In the genomic region with DNA sequence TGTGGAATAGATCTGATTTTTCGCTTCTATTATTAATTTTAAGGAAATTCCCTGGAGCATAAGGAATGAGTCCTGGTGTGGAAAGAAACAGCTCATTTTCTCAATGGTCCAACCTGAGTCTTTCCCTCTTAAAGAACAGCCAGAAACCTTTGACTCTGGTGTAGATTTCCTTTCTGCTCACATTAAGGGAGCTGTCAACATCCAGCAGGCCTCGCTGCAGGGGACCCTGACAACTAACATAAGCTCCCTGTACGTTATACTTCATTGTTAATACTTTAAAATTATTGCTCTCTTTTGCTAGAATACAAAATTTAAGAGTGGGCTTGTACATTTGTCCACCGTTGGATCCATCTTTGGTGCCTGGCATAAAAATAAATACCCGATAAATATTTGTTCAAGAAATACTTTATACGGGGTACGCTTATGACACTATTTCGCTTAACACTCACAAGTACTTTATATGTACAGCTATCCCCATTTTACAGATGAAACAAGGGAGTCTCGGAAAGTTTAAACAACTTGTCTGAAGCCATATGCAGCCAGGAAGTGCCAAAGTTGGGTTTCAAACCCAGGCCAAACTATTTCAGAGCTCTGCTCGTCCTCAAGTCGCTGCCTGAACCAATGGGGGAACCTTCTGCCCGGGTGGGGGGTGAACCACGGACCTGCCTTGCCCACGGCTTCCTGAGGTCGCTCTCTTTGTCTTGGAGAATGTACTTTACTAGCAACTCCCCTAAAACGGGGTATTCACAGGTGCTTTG, we compare ENCODE assay signal across 8 cellular contexts. TPM values are rescaled to one million over a fixed set of nuclear protein-coding genes. Genes with fewer than 3 reads are reported as not detected.
DNase-seq lines count a peak whose midpoint lies in the region; ATAC-seq and TF ChIP-seq lines count a peak whose summit lies in the region.

No MANE protein-coding gene starts in this region.

- TF ChIP-seq CTCF in uterus (IDR thresholded peaks at IDR 0.05), result no peak

- H3K36me3 ChIP-seq in SK-N-MC (ENCODE audit: insufficient read depth, low read length) (peaks cover 43% of the 10 kb centered on the region), ectodermal cell (ENCODE audit: control insufficient read depth, insufficient read depth, low read length) (peaks cover 19% of the 10 kb centered on the region), mucosa of rectum (ENCODE audit: control insufficient read depth in 2 of 2, insufficient read depth in 2 of 2, low read length in 2 of 2) (peaks cover 17 to 20% of the 10 kb centered on the region in 2 donors), uterus (no peaks in the 10 kb centered on the region)

- H3K4me3 ChIP-seq in SK-N-MC (peak overlapping the region; percentile 90), ectodermal cell (ENCODE audit: insufficient read depth, low read depth, low read length) (peak overlapping the region; percentile 89), mucosa of rectum (ENCODE audit: low read length in 2 of 2) (peak overlapping the region; percentile 78 to 95), uterus (peak overlapping the region; percentile 78 to 91)

- H3K27ac ChIP-seq in SK-N-MC, result peak overlapping the region; percentile 97
- peak overlapping the region; percentile 99 for H3K27ac ChIP-seq in ectodermal cell (ENCODE audit: insufficient read depth, low read depth, low read length, poor library complexity, severe bottlenecking)
- peak overlapping the region; percentile 96 to 99 for H3K27ac ChIP-seq in mucosa of rectum (ENCODE audit: low read depth in 2 of 2, low read length in 2 of 2)
- peak overlapping the region; percentile 97 to 98 for H3K27ac ChIP-seq in uterus

- 14 to 16% methylated on average over 15 to 16 of the region's 16 CpGs for WGBS in ectodermal cell, 2 experiments

- H3K9ac ChIP-seq in SK-N-MC (ENCODE audit: insufficient read length) (peak overlapping the region; percentile 98), mucosa of rectum (ENCODE audit: low read depth in 1 of 2, low read length in 2 of 2) (peak overlapping the region; percentile 96)

- no peaks in the 10 kb centered on the region for H3K27me3 ChIP-seq in ectodermal cell (ENCODE audit: control insufficient read depth, insufficient read depth, low read length, poor library complexity, severe bottlenecking)
- H3K27me3 ChIP-seq in mucosa of rectum (ENCODE audit: control insufficient read depth in 2 of 2, insufficient read depth in 2 of 2, low read length in 2 of 2), result no peaks in the 10 kb centered on the region
- no peaks in the 10 kb centered on the region for H3K27me3 ChIP-seq in uterus

- DNase-seq in activated CD4-positive, alpha-beta T cell treated with anti-CD3 and anti-CD28 coated beads for 48 hours, result peak; percentile 56
- no peak for DNase-seq in activated CD4-positive, alpha-beta T cell treated with anti-CD3 and anti-CD28 coated beads for 4 hours
- DNase-seq in SK-N-MC (ENCODE audit: low read depth, low spot score), result no peak
- no peak for DNase-seq in uterus
- DNase-seq in T-helper 9 cell, result no peak

- ATAC-seq in HG02852 (IDR thresholded peaks at IDR 0.05; ENCODE audit: unreplicated experiment), result peak; percentile 31

- H3K9me3 ChIP-seq in SK-N-MC (ENCODE audit: low read depth, low read length) (no peaks in the 10 kb centered on the region), ectodermal cell (ENCODE audit: control insufficient read depth, low read length) (no peaks in the 10 kb centered on the region), mucosa of rectum (ENCODE audit: control insufficient read depth in 2 of 2, low read length in 2 of 2) (no peaks in the 10 kb centered on the region), uterus (no peaks in the 10 kb centered on the region)

- H3K4me1 ChIP-seq in ectodermal cell (ENCODE audit: control insufficient read depth, insufficient read depth, low read length) (peaks cover 7% of the 10 kb centered on the region), mucosa of rectum (ENCODE audit: control insufficient read depth in 2 of 2, insufficient read depth in 2 of 2, low read length in 2 of 2) (peaks cover 14 to 17% of the 10 kb centered on the region in 2 donors), uterus (peaks cover 0 to 13% of the 10 kb centered on the region in 2 donors)

- no peak for TF ChIP-seq POLR2A in uterus (IDR thresholded peaks at IDR 0.05)

- intact Hi-C loops in uterus (cut with DNase I; ENCODE audit: low total_unique reads), result no loop called here

RNA-seq across cellular contexts. Expression of gene SMARCE1, which starts 0.6 kb away (rescaled TPM):
- polyA plus RNA-seq in ectodermal cell (2013, experiment 1 of 4), result 262 TPM
- polyA plus RNA-seq in ectodermal cell (2013, experiment 2 of 4), result 248 TPM
- 227 TPM for polyA plus RNA-seq in ectodermal cell (2013, experiment 3 of 4)
- 272 TPM for polyA plus RNA-seq in ectodermal cell (2013, experiment 4 of 4)
- total RNA-seq in uterus, result 100 to 1,000 TPM; 109 to 401 (median 159) TPM

RNA-seq across cellular contexts. Expression of gene KRT222, which starts 18.0 kb away (rescaled TPM):
- not detected for polyA plus RNA-seq in ectodermal cell (2013, experiment 1 of 4)
- 0.59 TPM for polyA plus RNA-seq in ectodermal cell (2013, experiment 2 of 4)
- 0.53 TPM for polyA plus RNA-seq in ectodermal cell (2013, experiment 3 of 4)
- polyA plus RNA-seq in ectodermal cell (2013, experiment 4 of 4), result 0.65 TPM
- total RNA-seq in uterus, result 1 to 10 TPM in 3 of 4 donors, not detected in 1; 1.6 to 4.2 (median 2.6) TPM

RNA-seq across cellular contexts. Expression of gene KRT24, which starts 56.6 kb away (rescaled TPM):
- not detected for polyA plus RNA-seq in ectodermal cell (2013, experiment 1 of 4)
- not detected for polyA plus RNA-seq in ectodermal cell (2013, experiment 2 of 4)
- polyA plus RNA-seq in ectodermal cell (2013, experiment 3 of 4), result not detected
- not detected for polyA plus RNA-seq in ectodermal cell (2013, experiment 4 of 4)
- not detected for total RNA-seq in uterus
